In the genomic region with DNA sequence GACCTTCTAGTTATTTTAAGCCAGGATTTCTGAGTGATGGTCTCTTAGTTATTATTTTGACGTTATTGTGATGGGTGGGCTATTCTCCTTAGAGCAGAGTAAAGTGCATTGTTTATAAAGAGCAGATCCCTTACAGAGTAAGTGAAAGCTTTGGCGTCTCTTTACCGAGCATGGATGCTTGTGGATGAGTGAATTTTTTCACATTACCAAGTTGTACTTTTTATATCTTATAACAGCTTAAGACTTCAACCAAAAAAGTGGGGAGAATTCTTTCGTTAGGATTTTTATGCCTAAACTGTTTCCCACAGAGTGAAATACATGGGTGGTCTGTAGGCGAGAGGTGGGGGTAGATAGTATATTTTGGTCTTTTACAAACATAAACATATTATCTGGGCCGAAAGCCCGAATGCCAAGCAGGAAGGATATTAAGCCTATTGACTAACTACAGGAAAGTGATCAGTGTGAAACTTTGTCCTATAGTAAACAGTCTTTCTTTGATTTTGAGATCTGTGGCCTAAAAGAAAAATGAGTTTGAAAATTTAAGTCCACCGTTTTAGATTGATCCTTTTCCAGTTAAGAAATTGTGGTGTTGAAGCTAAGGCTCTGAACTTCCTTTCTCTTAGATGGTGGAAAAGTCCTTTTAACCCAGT, we compare ENCODE assay signal across 12 cellular contexts.
DNase-seq lines count a peak whose midpoint lies in the region; ATAC-seq and TF ChIP-seq lines count a peak whose summit lies in the region.
"Had no signal": no experiment of that assay in that cellular context is flagged by ENCODE, and none has a peak within 500 bp of the region (broad histone marks: within the 10 kb centered on the region; RNA-seq: fewer than 3 reads in every experiment).

No MANE protein-coding gene starts in this region.

- no peaks in the 10 kb centered on the region for H3K9me3 Mint-ChIP-seq in progenitor cell of endocrine pancreas (ENCODE audit: low read depth)
- H3K9me3 Mint-ChIP-seq in stimulated activated memory B cell treated with anti-CD40 and anti-IgM and Interleukin-4, amounts not matched to agents 10 μg/mL and 1 μg/mL and 100 μg/mL, for 72 hours: no peaks in the 10 kb centered on the region

- TF ChIP-seq CTCF in progenitor cell of endocrine pancreas (IDR thresholded peaks at IDR 0.05; ENCODE audit: unreplicated experiment): no peak

- DNase-seq in A172 (ENCODE audit: low spot score) (peak; percentile 27), NCI-H69 (lab: John Stamatoyannopoulos, UW) (peak; percentile 30), fibroblast of peridontal ligament (ENCODE audit: extremely low read depth) (peak; percentile 49), progenitor cell of endocrine pancreas (ENCODE audit: low spot score, unreplicated experiment) (no peak), NCI-H2196 (lab: John Stamatoyannopoulos, UW; ENCODE audit: unreplicated experiment) (no peak)
- DNase-seq: NCI-H748 treated with DMSO at 0.1 percent for 48 hours, small intestine had no signal

- no peaks in the 10 kb centered on the region for H3K27me3 Mint-ChIP-seq in progenitor cell of endocrine pancreas
- H3K27me3 Mint-ChIP-seq in stimulated activated memory B cell treated with anti-CD40 and anti-IgM and Interleukin-4, amounts not matched to agents 10 μg/mL and 1 μg/mL and 100 μg/mL, for 72 hours: no peaks in the 10 kb centered on the region
- H3K27me3 Mint-ChIP-seq: B cell had no signal

- no peak for ATAC-seq in GM18868 (IDR thresholded peaks at IDR 0.05; ENCODE audit: unreplicated experiment)
- no peak for ATAC-seq in GM21526 (IDR thresholded peaks at IDR 0.05; ENCODE audit: low FRiP score, unreplicated experiment)
- ATAC-seq in stimulated activated memory B cell treated with anti-CD40 and anti-IgM and Interleukin-4, amounts not matched to agents 10 μg/mL and 1 μg/mL and 100 μg/mL, for 72 hours: no peak
- ATAC-seq: HCT116 had no signal

- peak overlapping the region; percentile 6 for H3K27ac Mint-ChIP-seq in progenitor cell of endocrine pancreas
- H3K27ac Mint-ChIP-seq in stimulated activated memory B cell treated with anti-CD40 and anti-IgM and Interleukin-4, amounts not matched to agents 10 μg/mL and 1 μg/mL and 100 μg/mL, for 72 hours: no peak overlapping the region
- H3K27ac Mint-ChIP-seq: B cell had no signal

- H3K36me3 Mint-ChIP-seq in progenitor cell of endocrine pancreas (ENCODE audit: insufficient read depth): no peaks in the 10 kb centered on the region
- H3K36me3 Mint-ChIP-seq in stimulated activated memory B cell treated with anti-CD40 and anti-IgM and Interleukin-4, amounts not matched to agents 10 μg/mL and 1 μg/mL and 100 μg/mL, for 72 hours: no peaks in the 10 kb centered on the region

- H3K4me1 Mint-ChIP-seq in progenitor cell of endocrine pancreas (ENCODE audit: low read depth): peaks cover 35% of the 10 kb centered on the region
- H3K4me1 Mint-ChIP-seq in stimulated activated memory B cell treated with anti-CD40 and anti-IgM and Interleukin-4, amounts not matched to agents 10 μg/mL and 1 μg/mL and 100 μg/mL, for 72 hours: peaks cover 14% of the 10 kb centered on the region
- H3K4me1 Mint-ChIP-seq: B cell had no signal

- H3K4me3 Mint-ChIP-seq in progenitor cell of endocrine pancreas (ENCODE audit: low read depth): no peak overlapping the region
- no peak overlapping the region for H3K4me3 Mint-ChIP-seq in stimulated activated memory B cell treated with anti-CD40 and anti-IgM and Interleukin-4, amounts not matched to agents 10 μg/mL and 1 μg/mL and 100 μg/mL, for 72 hours
- H3K4me3 Mint-ChIP-seq: B cell had no signal

Comparison
In these comparisons a context has a peak if more than half of its experiments do, and no peak if none do; other contexts are left out.
1. DNase-seq: peak in A172 (single experiment), NCI-H69 (single experiment) and fibroblast of peridontal ligament (single experiment); none in progenitor cell of endocrine pancreas (single experiment) and NCI-H2196 (single experiment).